ENCODE assay signal across 9 cellular contexts in genomic region chrX:53049127-53049517, GRCh38. TPM values are rescaled to one million over a fixed set of nuclear protein-coding genes. Genes with fewer than 3 reads are reported as not detected.
A peak's percentile ranks its signal among the peaks of the same experiment; 100 is the strongest.
DNase-seq lines count a peak whose midpoint lies in the region; ATAC-seq and TF ChIP-seq lines count a peak whose summit lies in the region.
"Had no signal": no experiment of that assay in that cellular context is flagged by ENCODE, and none has a peak within 500 bp of the region (broad histone marks: within the 10 kb centered on the region; RNA-seq: fewer than 3 reads in every experiment).

No MANE protein-coding gene starts in this region.

- no peaks in the 10 kb centered on the region for H3K27me3 Mint-ChIP-seq in WTC11 (ENCODE audit: low read depth)
- H3K27me3 Mint-ChIP-seq in stimulated activated naive B cell treated with anti-CD40 and anti-IgM and Interleukin-4, amounts not matched to agents 10 μg/mL and 1 μg/mL and 100 μg/mL, for 72 hours: peaks cover 0 to 6% of the 10 kb centered on the region in 2 donors

- H3K4me3 ChIP-seq in HFF-Myc (replicated peaks; ENCODE audit: low read depth, low read length) (peak overlapping the region; percentile 60), iPS-18c (ENCODE audit: insufficient read depth, low read depth, low read length) (peak overlapping the region; percentile 50)

- no peak for DNase-seq in HFF-Myc (ENCODE audit: extremely low read depth, low read depth)
- DNase-seq in WTC11 (ENCODE audit: low spot score): no peak
- DNase-seq in stimulated activated naive B cell treated with anti-CD40 and anti-IgM and Interleukin-4, amounts not matched to agents 10 μg/mL and 1 μg/mL and 100 μg/mL, for 72 hours: no peak
- no peak for DNase-seq in activated T-cell treated with anti-CD3 and anti-CD28 coated beads, Interleukin-2, amount 50 U/mL, for 1 hour
- DNase-seq: activated naive CD4-positive, alpha-beta T cell treated with anti-CD3 and anti-CD28 coated beads for 36 hours; small intestine had no signal

- CTCF ChIA-PET in WTC11 (lab: Charles Lee): no interaction called here

- no peaks in the 10 kb centered on the region for H3K9me3 Mint-ChIP-seq in WTC11
- no peaks in the 10 kb centered on the region for H3K9me3 Mint-ChIP-seq in stimulated activated naive B cell treated with anti-CD40 and anti-IgM and Interleukin-4, amounts not matched to agents 10 μg/mL and 1 μg/mL and 100 μg/mL, for 72 hours
- H3K9me3 Mint-ChIP-seq: activated naive CD4-positive, alpha-beta T cell treated with anti-CD3 and anti-CD28 coated beads for 36 hours had no signal

- TF ChIP-seq CTCF in HFF-Myc (IDR thresholded peaks at IDR 0.05; ENCODE audit: low read depth, low read length, missing control alignments) (no peak), WTC11 (IDR thresholded peaks at IDR 0.05) (no peak)

- H3K9me3 ChIP-seq in iPS-18c (ENCODE audit: control insufficient read depth, insufficient read depth, low read length): no peaks in the 10 kb centered on the region

- no peak for ATAC-seq in WTC11
- no peak for ATAC-seq in stimulated activated naive B cell treated with anti-CD40 and anti-IgM and Interleukin-4, amounts not matched to agents 10 μg/mL and 1 μg/mL and 100 μg/mL, for 72 hours (replicated peaks)
- ATAC-seq in HG02870 (IDR thresholded peaks at IDR 0.05; ENCODE audit: unreplicated experiment): no peak
- no peak for ATAC-seq in GM19463 (IDR thresholded peaks at IDR 0.05; ENCODE audit: unreplicated experiment)

- POLR2A ChIA-PET in WTC11 (lab: Charles Lee): no interaction called here

- peak overlapping the region; percentile 79 for H3K4me3 Mint-ChIP-seq in WTC11
- H3K4me3 Mint-ChIP-seq in stimulated activated naive B cell treated with anti-CD40 and anti-IgM and Interleukin-4, amounts not matched to agents 10 μg/mL and 1 μg/mL and 100 μg/mL, for 72 hours: peak overlapping the region; percentile 61 to 72
- H3K4me3 Mint-ChIP-seq: activated naive CD4-positive, alpha-beta T cell treated with anti-CD3 and anti-CD28 coated beads for 36 hours had no signal

- H3K4me1 Mint-ChIP-seq in WTC11: peaks cover 14% of the 10 kb centered on the region
- peaks cover 6 to 10% of the 10 kb centered on the region in 2 donors for H3K4me1 Mint-ChIP-seq in stimulated activated naive B cell treated with anti-CD40 and anti-IgM and Interleukin-4, amounts not matched to agents 10 μg/mL and 1 μg/mL and 100 μg/mL, for 72 hours

- no peak overlapping the region for H3K27ac Mint-ChIP-seq in WTC11
- H3K27ac Mint-ChIP-seq in stimulated activated naive B cell treated with anti-CD40 and anti-IgM and Interleukin-4, amounts not matched to agents 10 μg/mL and 1 μg/mL and 100 μg/mL, for 72 hours: no peak overlapping the region
- H3K27ac Mint-ChIP-seq: activated naive CD4-positive, alpha-beta T cell treated with anti-CD3 and anti-CD28 coated beads for 36 hours had no signal

- no peaks in the 10 kb centered on the region for H3K36me3 Mint-ChIP-seq in WTC11
- no peaks in the 10 kb centered on the region for H3K36me3 Mint-ChIP-seq in stimulated activated naive B cell treated with anti-CD40 and anti-IgM and Interleukin-4, amounts not matched to agents 10 μg/mL and 1 μg/mL and 100 μg/mL, for 72 hours

TF ChIP-seq in WTC11, 78 proteins besides CTCF, POLR2A, EP300 and RAD21:
- TF ChIP-seq CREB1 (CRISPR knock-in tag; IDR thresholded peaks at IDR 0.05): no peak
- TF ChIP-seq, protein P1, sequence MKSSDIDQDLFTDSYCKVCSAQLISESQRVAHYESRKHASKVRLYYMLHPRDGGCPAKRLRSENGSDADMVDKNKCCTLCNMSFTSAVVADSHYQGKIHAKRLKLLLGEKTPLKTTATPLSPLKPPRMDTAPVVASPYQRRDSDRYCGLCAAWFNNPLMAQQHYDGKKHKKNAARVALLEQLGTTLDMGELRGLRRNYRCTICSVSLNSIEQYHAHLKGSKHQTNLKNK (CRISPR knock-in tag; IDR thresholded peaks at IDR 0.05): no peak
- no peak for TF ChIP-seq ATF1 (CRISPR knock-in tag; IDR thresholded peaks at IDR 0.05)
- TF ChIP-seq, protein P2, sequence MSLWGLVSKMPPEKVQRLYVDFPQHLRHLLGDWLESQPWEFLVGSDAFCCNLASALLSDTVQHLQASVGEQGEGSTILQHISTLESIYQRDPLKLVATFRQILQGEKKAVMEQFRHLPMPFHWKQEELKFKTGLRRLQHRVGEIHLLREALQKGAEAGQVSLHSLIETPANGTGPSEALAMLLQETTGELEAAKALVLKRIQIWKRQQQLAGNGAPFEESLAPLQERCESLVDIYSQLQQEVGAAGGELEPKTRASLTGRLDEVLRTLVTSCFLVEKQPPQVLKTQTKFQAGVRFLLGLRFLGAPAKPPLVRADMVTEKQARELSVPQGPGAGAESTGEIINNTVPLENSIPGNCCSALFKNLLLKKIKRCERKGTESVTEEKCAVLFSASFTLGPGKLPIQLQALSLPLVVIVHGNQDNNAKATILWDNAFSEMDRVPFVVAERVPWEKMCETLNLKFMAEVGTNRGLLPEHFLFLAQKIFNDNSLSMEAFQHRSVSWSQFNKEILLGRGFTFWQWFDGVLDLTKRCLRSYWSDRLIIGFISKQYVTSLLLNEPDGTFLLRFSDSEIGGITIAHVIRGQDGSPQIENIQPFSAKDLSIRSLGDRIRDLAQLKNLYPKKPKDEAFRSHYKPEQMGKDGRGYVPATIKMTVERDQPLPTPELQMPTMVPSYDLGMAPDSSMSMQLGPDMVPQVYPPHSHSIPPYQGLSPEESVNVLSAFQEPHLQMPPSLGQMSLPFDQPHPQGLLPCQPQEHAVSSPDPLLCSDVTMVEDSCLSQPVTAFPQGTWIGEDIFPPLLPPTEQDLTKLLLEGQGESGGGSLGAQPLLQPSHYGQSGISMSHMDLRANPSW (CRISPR knock-in tag; conservative IDR thresholded peaks at IDR 0.05; ENCODE audit: low read depth): no peak
- no peak for TF ChIP-seq E2F1 (CRISPR knock-in tag; IDR thresholded peaks at IDR 0.05)
- TF ChIP-seq NR3C1 (CRISPR knock-in tag; conservative IDR thresholded peaks at IDR 0.05; ENCODE audit: low read depth): no peak
- TF ChIP-seq ZBTB43 (CRISPR knock-in tag; IDR thresholded peaks at IDR 0.05): no peak
- no peak for TF ChIP-seq TEAD4 (CRISPR knock-in tag; IDR thresholded peaks at IDR 0.05)
- TF ChIP-seq IRF2 (CRISPR knock-in tag; IDR thresholded peaks at IDR 0.05; ENCODE audit: borderline replicate concordance, low read depth): no peak

RNA-seq across cellular contexts. Expression of gene GPR173, which starts 0.5 kb away (rescaled TPM):
- total RNA-seq in WTC11 (2021): 7.3 to 11.0 TPM (median 9.3 TPM) in 3 replicates

RNA-seq across cellular contexts. Expression of gene TSPYL2, which starts 33.0 kb away (rescaled TPM):
- total RNA-seq in WTC11 (2021): 14.6 to 17.9 TPM (median 16.2 TPM) in 3 replicates

RNA-seq across cellular contexts. Expression of gene KANTR, which starts 44.8 kb away (rescaled TPM):
- total RNA-seq in WTC11 (2021): 13.4 to 14.9 TPM (median 14.0 TPM) in 3 replicates
